1 cellular context compared by ENCODE assay signal in genomic region chr12:75329918-75330826, GRCh38.
TF ChIP-seq lines count a peak whose summit lies in the region.

Gene CAPS2, minus strand, starts transcription at chr12:75330324. Its CDS starts 3,826 bp downstream, at chr12:75326498.

TF ChIP-seq in HEK293, 187 proteins besides CTCF, POLR2A, EP300 and RAD21 (continued from another document):
- peak; percentile 53; the same call in 1 of the 2 replicates for TF ChIP-seq ZNF518A (tag by site-specific recombination; conservative IDR thresholded peaks at IDR 0.05; ENCODE audit: low read depth)
- TF ChIP-seq ZNF514 (tag by site-specific recombination; IDR thresholded peaks at IDR 0.05) = no peak
- peak; percentile 67; the same call in 1 of the 2 replicates for TF ChIP-seq ZEB2 (tag by site-specific recombination; IDR thresholded peaks at IDR 0.05)
- TF ChIP-seq ZNF16 (tag by site-specific recombination; IDR thresholded peaks at IDR 0.05; ENCODE audit: low read depth) = no peak
- peak; percentile 61; the same call in 1 of the 2 replicates for TF ChIP-seq ZNF561 (tag by site-specific recombination; IDR thresholded peaks at IDR 0.05; ENCODE audit: borderline replicate concordance)
- TF ChIP-seq ZNF596 (tag by site-specific recombination; IDR thresholded peaks at IDR 0.05) = no peak
- no peak for TF ChIP-seq ZNF670 (tag by site-specific recombination; IDR thresholded peaks at IDR 0.05; ENCODE audit: low read depth)
- TF ChIP-seq HOXD13 (CRISPR knock-in tag; IDR thresholded peaks at IDR 0.05; ENCODE audit: borderline replicate concordance) = no peak
- peak; percentile 71 for TF ChIP-seq ZNF394 (tag by site-specific recombination; IDR thresholded peaks at IDR 0.05; ENCODE audit: borderline replicate concordance)
- TF ChIP-seq ZNF114 (tag by site-specific recombination; IDR thresholded peaks at IDR 0.05) = no peak
- 0 out of 2 replicates have a peak, but pooled peaks have one; percentile 22 for TF ChIP-seq ZIC2 (tag by site-specific recombination; IDR thresholded peaks at IDR 0.05)
- no peak for TF ChIP-seq ZNF404 (tag by site-specific recombination; IDR thresholded peaks at IDR 0.05)
